1 cellular context compared by ENCODE assay signal in genomic region chr17:17416007-17416399, GRCh38.
A peak's percentile ranks its signal among the peaks of the same experiment; 100 is the strongest.
TF ChIP-seq lines count a peak whose summit lies in the region.

No MANE protein-coding gene starts in this region.

TF ChIP-seq in HepG2, 621 proteins besides CTCF, POLR2A, EP300 and RAD21 (continued from another document and continues in another):
- TF ChIP-seq ZBTB40 (IDR thresholded peaks at IDR 0.05) (no peak), ZBTB40 (CRISPR knock-in tag; IDR thresholded peaks at IDR 0.05) (no peak; the same call in 1 of the 2 replicates), YEATS4 (CRISPR knock-in tag; IDR thresholded peaks at IDR 0.05; ENCODE audit: borderline replicate concordance) (0 out of 2 replicates have a peak, but pooled peaks have one; percentile 10), GFI1 (CRISPR knock-in tag; IDR thresholded peaks at IDR 0.05; ENCODE audit: borderline replicate concordance) (no peak), TOE1 (CRISPR knock-in tag; IDR thresholded peaks at IDR 0.05) (no peak), CEBPG (CRISPR knock-in tag; IDR thresholded peaks at IDR 0.05) (peak; percentile 83), STAG1 (CRISPR knock-in tag; IDR thresholded peaks at IDR 0.05) (no peak), ARID2 (CRISPR knock-in tag; IDR thresholded peaks at IDR 0.05; ENCODE audit: borderline replicate concordance) (no peak), KDM4B (CRISPR knock-in tag; IDR thresholded peaks at IDR 0.05) (0 out of 2 replicates have a peak, but pooled peaks have one; percentile 31), ZNF775 (CRISPR knock-in tag; IDR thresholded peaks at IDR 0.05; ENCODE audit: borderline replicate concordance) (no peak), GTF3A (CRISPR knock-in tag; conservative IDR thresholded peaks at IDR 0.05) (no peak), ZNF574 (CRISPR knock-in tag; IDR thresholded peaks at IDR 0.05) (0 out of 2 replicates have a peak, but pooled peaks have one; percentile 32), NFYB (CRISPR knock-in tag; IDR thresholded peaks at IDR 0.05) (peak; percentile 84), DNMT3B (CRISPR knock-in tag; conservative IDR thresholded peaks at IDR 0.05) (no peak), ZNF274 (CRISPR knock-in tag; IDR thresholded peaks at IDR 0.05) (no peak), HOXA9 (CRISPR knock-in tag; IDR thresholded peaks at IDR 0.05; ENCODE audit: borderline replicate concordance) (no peak), CCAR2 (optimal IDR thresholded peaks at IDR 0.05; ENCODE audit: low read depth, low read length) (no peak), KAT8 (CRISPR knock-in tag; IDR thresholded peaks at IDR 0.05) (peak; percentile 14; the same call in 1 of the 2 replicates), HMG20A (CRISPR knock-in tag; IDR thresholded peaks at IDR 0.05; ENCODE audit: borderline replicate concordance) (no peak), PHF21A (CRISPR knock-in tag; IDR thresholded peaks at IDR 0.05) (no peak), NFAT5 (CRISPR knock-in tag; IDR thresholded peaks at IDR 0.05) (no peak), ZNF607 (CRISPR knock-in tag; IDR thresholded peaks at IDR 0.05; ENCODE audit: borderline replicate concordance) (no peak), HOMEZ (CRISPR knock-in tag; IDR thresholded peaks at IDR 0.05; ENCODE audit: low read depth) (0 out of 2 replicates have a peak, but pooled peaks have one; percentile 8), ZNF383 (CRISPR knock-in tag; IDR thresholded peaks at IDR 0.05; ENCODE audit: borderline replicate concordance) (no peak)
- TF ChIP-seq, protein P1, sequence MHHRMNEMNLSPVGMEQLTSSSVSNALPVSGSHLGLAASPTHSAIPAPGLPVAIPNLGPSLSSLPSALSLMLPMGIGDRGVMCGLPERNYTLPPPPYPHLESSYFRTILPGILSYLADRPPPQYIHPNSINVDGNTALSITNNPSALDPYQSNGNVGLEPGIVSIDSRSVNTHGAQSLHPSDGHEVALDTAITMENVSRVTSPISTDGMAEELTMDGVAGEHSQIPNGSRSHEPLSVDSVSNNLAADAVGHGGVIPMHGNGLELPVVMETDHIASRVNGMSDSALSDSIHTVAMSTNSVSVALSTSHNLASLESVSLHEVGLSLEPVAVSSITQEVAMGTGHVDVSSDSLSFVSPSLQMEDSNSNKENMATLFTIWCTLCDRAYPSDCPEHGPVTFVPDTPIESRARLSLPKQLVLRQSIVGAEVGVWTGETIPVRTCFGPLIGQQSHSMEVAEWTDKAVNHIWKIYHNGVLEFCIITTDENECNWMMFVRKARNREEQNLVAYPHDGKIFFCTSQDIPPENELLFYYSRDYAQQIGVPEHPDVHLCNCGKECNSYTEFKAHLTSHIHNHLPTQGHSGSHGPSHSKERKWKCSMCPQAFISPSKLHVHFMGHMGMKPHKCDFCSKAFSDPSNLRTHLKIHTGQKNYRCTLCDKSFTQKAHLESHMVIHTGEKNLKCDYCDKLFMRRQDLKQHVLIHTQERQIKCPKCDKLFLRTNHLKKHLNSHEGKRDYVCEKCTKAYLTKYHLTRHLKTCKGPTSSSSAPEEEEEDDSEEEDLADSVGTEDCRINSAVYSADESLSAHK (CRISPR knock-in tag; IDR thresholded peaks at IDR 0.05; ENCODE audit: borderline replicate concordance): no peak
- TF ChIP-seq, protein P2, sequence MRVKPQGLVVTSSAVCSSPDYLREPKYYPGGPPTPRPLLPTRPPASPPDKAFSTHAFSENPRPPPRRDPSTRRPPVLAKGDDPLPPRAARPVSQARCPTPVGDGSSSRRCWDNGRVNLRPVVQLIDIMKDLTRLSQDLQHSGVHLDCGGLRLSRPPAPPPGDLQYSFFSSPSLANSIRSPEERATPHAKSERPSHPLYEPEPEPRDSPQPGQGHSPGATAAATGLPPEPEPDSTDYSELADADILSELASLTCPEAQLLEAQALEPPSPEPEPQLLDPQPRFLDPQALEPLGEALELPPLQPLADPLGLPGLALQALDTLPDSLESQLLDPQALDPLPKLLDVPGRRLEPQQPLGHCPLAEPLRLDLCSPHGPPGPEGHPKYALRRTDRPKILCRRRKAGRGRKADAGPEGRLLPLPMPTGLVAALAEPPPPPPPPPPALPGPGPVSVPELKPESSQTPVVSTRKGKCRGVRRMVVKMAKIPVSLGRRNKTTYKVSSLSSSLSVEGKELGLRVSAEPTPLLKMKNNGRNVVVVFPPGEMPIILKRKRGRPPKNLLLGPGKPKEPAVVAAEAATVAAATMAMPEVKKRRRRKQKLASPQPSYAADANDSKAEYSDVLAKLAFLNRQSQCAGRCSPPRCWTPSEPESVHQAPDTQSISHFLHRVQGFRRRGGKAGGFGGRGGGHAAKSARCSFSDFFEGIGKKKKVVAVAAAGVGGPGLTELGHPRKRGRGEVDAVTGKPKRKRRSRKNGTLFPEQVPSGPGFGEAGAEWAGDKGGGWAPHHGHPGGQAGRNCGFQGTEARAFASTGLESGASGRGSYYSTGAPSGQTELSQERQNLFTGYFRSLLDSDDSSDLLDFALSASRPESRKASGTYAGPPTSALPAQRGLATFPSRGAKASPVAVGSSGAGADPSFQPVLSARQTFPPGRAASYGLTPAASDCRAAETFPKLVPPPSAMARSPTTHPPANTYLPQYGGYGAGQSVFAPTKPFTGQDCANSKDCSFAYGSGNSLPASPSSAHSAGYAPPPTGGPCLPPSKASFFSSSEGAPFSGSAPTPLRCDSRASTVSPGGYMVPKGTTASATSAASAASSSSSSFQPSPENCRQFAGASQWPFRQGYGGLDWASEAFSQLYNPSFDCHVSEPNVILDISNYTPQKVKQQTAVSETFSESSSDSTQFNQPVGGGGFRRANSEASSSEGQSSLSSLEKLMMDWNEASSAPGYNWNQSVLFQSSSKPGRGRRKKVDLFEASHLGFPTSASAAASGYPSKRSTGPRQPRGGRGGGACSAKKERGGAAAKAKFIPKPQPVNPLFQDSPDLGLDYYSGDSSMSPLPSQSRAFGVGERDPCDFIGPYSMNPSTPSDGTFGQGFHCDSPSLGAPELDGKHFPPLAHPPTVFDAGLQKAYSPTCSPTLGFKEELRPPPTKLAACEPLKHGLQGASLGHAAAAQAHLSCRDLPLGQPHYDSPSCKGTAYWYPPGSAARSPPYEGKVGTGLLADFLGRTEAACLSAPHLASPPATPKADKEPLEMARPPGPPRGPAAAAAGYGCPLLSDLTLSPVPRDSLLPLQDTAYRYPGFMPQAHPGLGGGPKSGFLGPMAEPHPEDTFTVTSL (CRISPR knock-in tag; IDR thresholded peaks at IDR 0.05; ENCODE audit: borderline replicate concordance): no peak
